In the genomic region with DNA sequence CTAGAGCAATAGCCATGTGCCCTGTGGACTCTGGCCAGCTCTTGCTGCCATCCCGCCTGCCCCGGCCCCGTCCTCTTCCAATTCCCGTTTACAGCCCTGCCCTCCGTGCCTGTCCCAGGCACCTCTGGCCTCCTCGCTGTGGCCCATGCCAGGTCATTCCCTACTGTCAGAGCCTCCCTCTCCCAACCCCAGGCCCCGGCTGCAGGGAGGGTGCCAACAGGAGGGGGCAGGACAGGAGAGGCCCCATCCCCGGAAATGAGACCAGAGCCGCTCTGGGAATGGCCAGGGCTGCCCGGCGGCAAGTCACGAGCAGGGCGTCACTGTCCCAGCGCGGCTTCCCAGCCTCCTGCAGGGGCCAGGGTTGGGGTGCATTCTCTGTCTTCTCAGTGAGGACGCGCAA, we compare ENCODE assay signal across 26 cellular contexts. TPM values are rescaled to one million over a fixed set of nuclear protein-coding genes. Genes with fewer than 3 reads are reported as not detected.
A peak's percentile ranks its signal among the peaks of the same experiment; 100 is the strongest.
DNase-seq lines count a peak whose midpoint lies in the region; TF ChIP-seq lines count a peak whose summit lies in the region.
"Had no signal": no experiment of that assay in that cellular context is flagged by ENCODE, and none has a peak within 500 bp of the region (broad histone marks: within the 10 kb centered on the region; RNA-seq: fewer than 3 reads in every experiment).

No MANE protein-coding gene starts in this region.

- H3K4me1 ChIP-seq in BLaER1 treated with 17β-estradiol and CSF1 and Interleukin-3, amounts not matched to agents 10 nM and 100 nM = peaks cover 26 to 69% (median 51%) of the 10 kb centered on the region in 10 experiments
- H3K4me1 ChIP-seq in suprapubic skin = no peaks in the 10 kb centered on the region
- H3K4me1 ChIP-seq: SJSA1 had no signal

- TF ChIP-seq CTCF in GM13976 (IDR thresholded peaks at IDR 0.05; ENCODE audit: borderline replicate concordance, control extremely low read depth, extremely low read depth, insufficient read depth, missing control alignments) = no peak
- no peak for TF ChIP-seq CTCF in neural crest cell (conservative IDR thresholded peaks at IDR 0.05)
- TF ChIP-seq CTCF in suprapubic skin (IDR thresholded peaks at IDR 0.05) = no peak
- no peak for TF ChIP-seq CTCF in GM13977 (IDR thresholded peaks at IDR 0.05; ENCODE audit: extremely low read depth, insufficient read depth, missing control alignments)
- no peak for TF ChIP-seq CTCF in glutamatergic neuron (IDR thresholded peaks at IDR 0.05; ENCODE audit: partially characterized antibody, unreplicated experiment)

- H4K20me1 ChIP-seq in BLaER1 treated with 17β-estradiol and CSF1 and Interleukin-3, amounts not matched to agents 10 nM and 100 nM = no peaks in the 10 kb centered on the region

- H3K9me3 ChIP-seq in BLaER1 treated with 17β-estradiol and CSF1 and Interleukin-3, amounts not matched to agents 10 nM and 100 nM (replicated peaks in 1 of 11) = no peaks in the 10 kb centered on the region
- no peaks in the 10 kb centered on the region for H3K9me3 ChIP-seq in suprapubic skin
- H3K9me3 ChIP-seq: A549, MG63, SJSA1 had no signal

- 94% methylated on average over 6 of the region's 17 CpGs for WGBS in suprapubic skin

- H3K4me2 ChIP-seq in BLaER1 treated with 17β-estradiol and CSF1 and Interleukin-3, amounts not matched to agents 10 nM and 100 nM = peak overlapping the region in 10 of 11 experiments; percentile 10 to 77 (median 56); a peak in 17 of 22 replicates
- H3K4me2 ChIP-seq: A549 had no signal

- H3K27me3 Mint-ChIP-seq in neural crest cell (ENCODE audit: low read depth) (peaks cover 10% of the 10 kb centered on the region), glutamatergic neuron (ENCODE audit: unreplicated experiment) (peaks cover 13% of the 10 kb centered on the region)

- DNase-seq in GM13976 (ENCODE audit: low spot score) (peak; percentile 9), neural crest cell (ENCODE audit: low read depth, low spot score) (no peak), suprapubic skin (ENCODE audit: low spot score in 2 of 2) (peak; percentile 44 to 67), NCI-H2081 treated with DMSO at 0.1 percent for 48 hours (lab: John Stamatoyannopoulos, UW) (no peak), GM13977 (ENCODE audit: low spot score) (no peak), glutamatergic neuron (no peak)
- DNase-seq: AML-193; Calu3; CD8-positive, alpha-beta memory T cell; IMR-90; KG1; MG63; NCI-H1105 treated with DMSO at 0.1 percent for 48 hours; NCI-H146; NCI-H1930; NCI-H446; NCI-H524 treated with DMSO at 0.1 percent for 48 hours; NCI-H774; PC-3 had no signal

- no peak overlapping the region for H3K4me3 ChIP-seq in BLaER1 treated with 17β-estradiol and CSF1 and Interleukin-3, amounts not matched to agents 10 nM and 100 nM
- no peak overlapping the region for H3K4me3 ChIP-seq in suprapubic skin
- H3K4me3 ChIP-seq: A549, MG63, SJSA1 had no signal

- H3K4me1 Mint-ChIP-seq in neural crest cell (peaks cover 10% of the 10 kb centered on the region), glutamatergic neuron (ENCODE audit: low read depth, unreplicated experiment) (peaks cover 2% of the 10 kb centered on the region)
- H3K4me1 Mint-ChIP-seq: CD8-positive, alpha-beta memory T cell had no signal

- no peak overlapping the region for H3K4me3 Mint-ChIP-seq in neural crest cell
- no peak overlapping the region for H3K4me3 Mint-ChIP-seq in glutamatergic neuron (ENCODE audit: unreplicated experiment)
- H3K4me3 Mint-ChIP-seq: CD14-positive monocyte; CD8-positive, alpha-beta memory T cell had no signal

- no peaks in the 10 kb centered on the region for H3K27me3 ChIP-seq in BLaER1 treated with 17β-estradiol and CSF1 and Interleukin-3, amounts not matched to agents 10 nM and 100 nM
- peaks cover 17% of the 10 kb centered on the region for H3K27me3 ChIP-seq in suprapubic skin
- H3K27me3 ChIP-seq: MG63 had no signal

- H3K27ac Mint-ChIP-seq in neural crest cell (ENCODE audit: unreplicated experiment) (peak overlapping the region; percentile 39), glutamatergic neuron (ENCODE audit: unreplicated experiment) (no peak overlapping the region)
- H3K27ac Mint-ChIP-seq: CD14-positive monocyte; CD8-positive, alpha-beta memory T cell had no signal

- peak overlapping the region in 2 of 11 experiments; percentile 25 to 36; a peak in 4 of 22 replicates for H3K27ac ChIP-seq in BLaER1 treated with 17β-estradiol and CSF1 and Interleukin-3, amounts not matched to agents 10 nM and 100 nM
- no peak overlapping the region for H3K27ac ChIP-seq in suprapubic skin
- H3K27ac ChIP-seq: A549, SJSA1 had no signal

- H3K36me3 Mint-ChIP-seq in neural crest cell (ENCODE audit: low read depth) (no peaks in the 10 kb centered on the region), glutamatergic neuron (ENCODE audit: unreplicated experiment) (peaks cover 47% of the 10 kb centered on the region)
- H3K36me3 Mint-ChIP-seq: CD14-positive monocyte; CD8-positive, alpha-beta memory T cell had no signal

- TF ChIP-seq EP300 in suprapubic skin (IDR thresholded peaks at IDR 0.05) = no peak

- H3K9me3 Mint-ChIP-seq in neural crest cell (no peaks in the 10 kb centered on the region), glutamatergic neuron (ENCODE audit: unreplicated experiment) (peaks cover 22% of the 10 kb centered on the region)
- H3K9me3 Mint-ChIP-seq: CD8-positive, alpha-beta memory T cell had no signal

- H3K9ac ChIP-seq in BLaER1 treated with 17β-estradiol and CSF1 and Interleukin-3, amounts not matched to agents 10 nM and 100 nM = peak overlapping the region in 3 of 11 experiments; percentile 18 to 62 (median 20); a peak in 3 of 22 replicates

- in situ Hi-C loops in GM13976 (cut with MboI; ENCODE audit: low sequenced_read_pairs, unreplicated experiment) (no loop called here), GM13977 (cut with MboI; ENCODE audit: low pct_unique_long_range_greater_than_20kb, low sequenced_read_pairs, unreplicated experiment) (no loop called here)

- no peak for TF ChIP-seq POLR2A in suprapubic skin (IDR thresholded peaks at IDR 0.05)

- no peaks in the 10 kb centered on the region for H3K36me3 ChIP-seq in BLaER1 treated with 17β-estradiol and CSF1 and Interleukin-3, amounts not matched to agents 10 nM and 100 nM
- H3K36me3 ChIP-seq in suprapubic skin = no peaks in the 10 kb centered on the region
- H3K36me3 ChIP-seq: MG63, SJSA1 had no signal

RNA-seq across cellular contexts. Expression of gene TSPEAR, which starts 23.5 kb away (rescaled TPM):
- not detected in 2 replicates for total RNA-seq in neural crest cell
- total RNA-seq in suprapubic skin = under 1 TPM in 3 of 4 donors, not detected in 1; 0.21 to 0.59 (median 0.32) TPM
- total RNA-seq in glutamatergic neuron (ENCODE audit: unreplicated experiment) = not detected
- total RNA-seq: Calu3; CD8-positive, alpha-beta memory T cell; Daoy; G401; IMR-90; SJSA1 had no signal

RNA-seq across cellular contexts. Expression of gene KRTAP10-12, which starts 37.9 kb away (rescaled TPM):
- total RNA-seq in neural crest cell (not detected in 2 replicates), suprapubic skin (1 to 10 TPM in 2 of 4 donors, not detected in 2; 1.3 to 2.9 TPM), glutamatergic neuron (ENCODE audit: unreplicated experiment) (not detected)
- total RNA-seq: Calu3; CD8-positive, alpha-beta memory T cell; Daoy; G401; H1; IMR-90; PC-3; SJSA1 had no signal

RNA-seq across cellular contexts. Expression of gene KRTAP12-1, which starts 52.9 kb away (rescaled TPM):
- total RNA-seq in neural crest cell (not detected in 2 replicates), suprapubic skin (10 to 100 TPM in 1 of 4 donors, 1 to 10 TPM in 1, not detected in 2; 6.0 to 32.1 TPM), glutamatergic neuron (ENCODE audit: unreplicated experiment) (not detected)
- total RNA-seq: Calu3; CD8-positive, alpha-beta memory T cell; Daoy; G401; IMR-90; SJSA1 had no signal

Comparison
In these comparisons a context has a peak if more than half of its experiments do, and no peak if none do; other contexts are left out.
1. DNase-seq: peak in GM13976 (single experiment) and suprapubic skin (2 of 2); none in neural crest cell (single experiment), NCI-H2081 treated with DMSO at 0.1 percent for 48 hours (single experiment), GM13977 (single experiment) and glutamatergic neuron (single experiment).